In the genomic region with DNA sequence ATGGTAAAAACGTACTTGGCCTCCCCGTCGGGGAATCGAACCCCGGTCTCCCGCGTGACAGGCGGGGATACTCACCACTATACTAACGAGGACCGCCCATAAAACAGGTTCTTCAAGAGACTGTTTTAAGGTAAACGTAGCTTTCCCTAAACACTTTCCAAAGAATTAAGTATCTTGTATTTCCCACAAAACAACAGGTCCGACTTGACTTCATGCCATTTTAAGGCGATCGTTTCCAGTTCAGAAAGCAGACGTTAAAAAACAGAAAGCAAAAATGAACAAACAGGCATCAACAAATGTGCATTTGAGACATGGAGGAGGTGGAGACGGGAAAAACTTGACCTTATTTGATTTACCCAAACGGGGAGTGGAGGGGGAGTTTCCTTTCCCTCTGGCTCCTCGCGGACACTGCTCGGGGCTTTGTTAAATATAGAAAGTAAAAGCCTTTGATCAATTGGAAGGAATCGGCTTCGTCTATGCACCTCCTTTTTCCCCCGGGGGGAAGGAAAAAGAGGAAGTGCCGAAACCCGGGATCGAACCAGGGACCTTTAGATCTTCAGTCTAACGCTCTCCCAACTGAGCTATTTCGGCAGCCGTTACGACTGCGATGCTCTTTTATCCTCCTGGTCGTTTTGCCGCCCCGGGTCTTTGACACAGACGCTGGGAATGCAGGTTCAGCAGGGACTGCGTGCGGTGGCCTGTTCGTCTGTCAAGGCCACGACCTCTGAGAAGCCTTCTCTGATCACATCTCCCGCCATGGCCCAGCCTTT, we compare ENCODE assay signal across 1 cellular context.
TF ChIP-seq lines count a peak whose summit lies in the region.

No MANE protein-coding gene starts in this region.

TF ChIP-seq in K562, 482 proteins besides CTCF, POLR2A, EP300 and RAD21 (continued from another document):
- TF ChIP-seq MAFG (tag; conservative IDR thresholded peaks at IDR 0.05) (peak; percentile 42), ZC3H11A (IDR thresholded peaks at IDR 0.05; ENCODE audit: low read depth, low read length) (no peak)
- TF ChIP-seq, protein P1, sequence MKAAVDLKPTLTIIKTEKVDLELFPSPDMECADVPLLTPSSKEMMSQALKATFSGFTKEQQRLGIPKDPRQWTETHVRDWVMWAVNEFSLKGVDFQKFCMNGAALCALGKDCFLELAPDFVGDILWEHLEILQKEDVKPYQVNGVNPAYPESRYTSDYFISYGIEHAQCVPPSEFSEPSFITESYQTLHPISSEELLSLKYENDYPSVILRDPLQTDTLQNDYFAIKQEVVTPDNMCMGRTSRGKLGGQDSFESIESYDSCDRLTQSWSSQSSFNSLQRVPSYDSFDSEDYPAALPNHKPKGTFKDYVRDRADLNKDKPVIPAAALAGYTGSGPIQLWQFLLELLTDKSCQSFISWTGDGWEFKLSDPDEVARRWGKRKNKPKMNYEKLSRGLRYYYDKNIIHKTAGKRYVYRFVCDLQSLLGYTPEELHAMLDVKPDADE (conservative IDR thresholded peaks at IDR 0.05; ENCODE audit: control insufficient read depth, low read depth, low read length) = peak; percentile 94
- TF ChIP-seq, protein P2, sequence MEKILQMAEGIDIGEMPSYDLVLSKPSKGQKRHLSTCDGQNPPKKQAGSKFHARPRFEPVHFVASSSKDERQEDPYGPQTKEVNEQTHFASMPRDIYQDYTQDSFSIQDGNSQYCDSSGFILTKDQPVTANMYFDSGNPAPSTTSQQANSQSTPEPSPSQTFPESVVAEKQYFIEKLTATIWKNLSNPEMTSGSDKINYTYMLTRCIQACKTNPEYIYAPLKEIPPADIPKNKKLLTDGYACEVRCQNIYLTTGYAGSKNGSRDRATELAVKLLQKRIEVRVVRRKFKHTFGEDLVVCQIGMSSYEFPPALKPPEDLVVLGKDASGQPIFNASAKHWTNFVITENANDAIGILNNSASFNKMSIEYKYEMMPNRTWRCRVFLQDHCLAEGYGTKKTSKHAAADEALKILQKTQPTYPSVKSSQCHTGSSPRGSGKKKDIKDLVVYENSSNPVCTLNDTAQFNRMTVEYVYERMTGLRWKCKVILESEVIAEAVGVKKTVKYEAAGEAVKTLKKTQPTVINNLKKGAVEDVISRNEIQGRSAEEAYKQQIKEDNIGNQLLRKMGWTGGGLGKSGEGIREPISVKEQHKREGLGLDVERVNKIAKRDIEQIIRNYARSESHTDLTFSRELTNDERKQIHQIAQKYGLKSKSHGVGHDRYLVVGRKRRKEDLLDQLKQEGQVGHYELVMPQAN (IDR thresholded peaks at IDR 0.05; ENCODE audit: borderline replicate concordance) = no peak
